1 cellular context compared by ENCODE assay signal in genomic region chr17:27477050-27477647, GRCh38.
TF ChIP-seq lines count a peak whose summit lies in the region.

No MANE protein-coding gene starts in this region.

TF ChIP-seq in GM12878, 131 proteins besides CTCF, POLR2A, EP300 and RAD21 (continued from another document):
- TF ChIP-seq ZSCAN29 (IDR thresholded peaks at IDR 0.05) (0 out of 2 replicates have a peak, but pooled peaks have one; percentile 21), MLLT1 (IDR thresholded peaks at IDR 0.05) (peak; percentile 67; the same call in 1 of the 2 replicates), RUNX3 (IDR thresholded peaks at IDR 0.05; ENCODE audit: low read length) (peak; percentile 14; the same call in 1 of the 2 replicates), DPF2 (IDR thresholded peaks at IDR 0.05) (0 out of 2 replicates have a peak, but pooled peaks have one; percentile 22), RELB (IDR thresholded peaks at IDR 0.05; ENCODE audit: low read depth) (0 out of 2 replicates have a peak, but pooled peaks have one; percentile 17), ZNF687 (IDR thresholded peaks at IDR 0.05) (0 out of 2 replicates have a peak, but pooled peaks have one; percentile 53), RELA (IDR thresholded peaks at IDR 0.05; ENCODE audit: borderline replicate concordance, partially characterized antibody) (no peak), SIN3A (IDR thresholded peaks at IDR 0.05; ENCODE audit: low read depth, low read length) (no peak), PKNOX1 (IDR thresholded peaks at IDR 0.05) (peak; percentile 12; the same call in 1 of the 2 replicates), SREBF2 (IDR thresholded peaks at IDR 0.05; ENCODE audit: low read length) (no peak), IKZF1 (conservative IDR thresholded peaks at IDR 0.05) (peak; percentile 54; the same call in 1 of the 2 replicates), ATF2 (IDR thresholded peaks at IDR 0.05; ENCODE audit: low read length) (no peak), MEF2B (IDR thresholded peaks at IDR 0.05; ENCODE audit: partially characterized antibody, poor library complexity, severe bottlenecking) (peak; percentile 61), IKZF2 (IDR thresholded peaks at IDR 0.05) (peak; percentile 39 to 44; a peak in 2 of 4 replicates), ZBED1 (IDR thresholded peaks at IDR 0.05; ENCODE audit: borderline replicate concordance) (no peak), CREM (IDR thresholded peaks at IDR 0.05; ENCODE audit: low read depth) (peak; percentile 46; the same call in 1 of the 2 replicates), CEBPZ (IDR thresholded peaks at IDR 0.05; ENCODE audit: low read depth, low read length) (no peak), BACH1 (IDR thresholded peaks at IDR 0.05; ENCODE audit: borderline replicate concordance) (peak; percentile 12; the same call in 1 of the 2 replicates), GATAD2B (conservative IDR thresholded peaks at IDR 0.05; ENCODE audit: low read depth) (peak; percentile 47; the same call in 1 of the 2 replicates)
